ENCODE assay signal across 24 cellular contexts in genomic region chrX:78064152-78064551, GRCh38.
"Had no signal": no experiment of that assay in that cellular context is flagged by ENCODE, and none has a peak within 500 bp of the region (broad histone marks: within the 10 kb centered on the region; RNA-seq: fewer than 3 reads in every experiment).

No MANE protein-coding gene starts in this region.

- H3K9me3 Mint-ChIP-seq: activated naive CD4-positive, alpha-beta T cell treated with anti-CD3 and anti-CD28 coated beads for 36 hours had no signal

- H3K4me1 Mint-ChIP-seq: nephron progenitor cell had no signal

- H3K27me3 Mint-ChIP-seq: activated CD8-positive, alpha-beta T cell treated with anti-CD3 and anti-CD28 coated beads for 36 hours had no signal

- FAIRE-seq: bronchial epithelial cell, endometrium, kidney had no signal

- ATAC-seq: left lobe of liver had no signal

- H3K27me3 ChIP-seq: ascending aorta, gastroesophageal sphincter, heart left ventricle, transverse colon, uterus had no signal

- H3K27ac Mint-ChIP-seq: activated naive CD4-positive, alpha-beta T cell treated with anti-CD3 and anti-CD28 coated beads for 36 hours; nephron progenitor cell had no signal

- H3K4me3 Mint-ChIP-seq: activated CD8-positive, alpha-beta T cell treated with anti-CD3 and anti-CD28 coated beads for 36 hours; activated naive CD4-positive, alpha-beta T cell treated with anti-CD3 and anti-CD28 coated beads for 36 hours; nephron progenitor cell had no signal

- H3K9me3 ChIP-seq: ascending aorta, gastroesophageal sphincter, transverse colon, uterus had no signal

- H3K4me1 ChIP-seq: ascending aorta, gastroesophageal sphincter, heart left ventricle, transverse colon, uterus had no signal

- H3K4me3 ChIP-seq: ascending aorta, gastroesophageal sphincter, heart left ventricle, lung, transverse colon, uterus had no signal

- H3K27ac ChIP-seq: heart left ventricle, transverse colon, uterus had no signal

- DNase-seq: activated CD4-positive, alpha-beta T cell treated with anti-CD3 and anti-CD28 coated beads for 48 hours; activated CD4-positive, CD25-positive, alpha-beta regulatory T cell; activated CD8-positive, alpha-beta T cell treated with anti-CD3 and anti-CD28 coated beads for 36 hours; activated T-cell treated with anti-CD3 and anti-CD28 coated beads, Interleukin-2, amount 50 U/mL, for 1 hour; cerebellar nuclear complex; cortex of kidney; heart left ventricle; kidney; midbrain; nephron progenitor cell; nucleus accumbens; posterior cingulate gyrus; retina; stimulated activated naive CD4-positive, alpha-beta T cell treated with Interleukin-2 at 50 U/mL for 16 hours; T1000; transverse colon; uterus had no signal

- H3K36me3 ChIP-seq: ascending aorta, gastroesophageal sphincter, heart left ventricle, transverse colon, uterus had no signal
